Comparison of ENCODE assay signal across 15 cellular contexts in the genomic region with DNA sequence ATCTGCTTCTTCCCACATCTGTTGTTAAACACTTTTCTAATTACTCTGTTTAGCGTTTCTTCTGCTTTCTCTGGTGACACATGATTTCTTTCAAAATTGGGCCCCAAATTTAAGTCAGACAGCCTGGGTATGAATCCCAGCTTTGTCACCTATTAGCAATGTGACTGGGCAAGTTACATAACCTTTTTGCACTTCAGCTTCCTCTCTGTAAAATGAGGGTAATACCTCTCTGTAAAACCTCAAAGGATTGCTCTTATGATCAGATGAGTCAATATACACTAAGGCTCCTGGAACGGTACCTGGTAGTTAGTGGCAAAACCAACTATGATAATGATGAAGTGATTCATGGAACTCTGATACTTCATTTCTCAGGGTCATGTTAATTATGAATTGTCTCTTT. TPM values are rescaled to one million over a fixed set of nuclear protein-coding genes. Genes with fewer than 3 reads are reported as not detected.
DNase-seq lines count a peak whose midpoint lies in the region; ATAC-seq and TF ChIP-seq lines count a peak whose summit lies in the region.
"Had no signal": no experiment of that assay in that cellular context is flagged by ENCODE, and none has a peak within 500 bp of the region (broad histone marks: within the 10 kb centered on the region; RNA-seq: fewer than 3 reads in every experiment).

No MANE protein-coding gene starts in this region.

- H3K9me3 ChIP-seq in smooth muscle cell (replicated peaks; ENCODE audit: low read depth) (no peaks in the 10 kb centered on the region), HAP-1 (no peaks in the 10 kb centered on the region)
- H3K9me3 ChIP-seq: lower lobe of right lung, neutrophil had no signal

- H3K79me2 ChIP-seq in smooth muscle cell (ENCODE audit: low read depth), result no peaks in the 10 kb centered on the region
- H3K79me2 ChIP-seq: hepatocyte had no signal

- H3K27ac ChIP-seq in smooth muscle cell (ENCODE audit: low read depth), result peak overlapping the region; percentile 95
- H3K27ac ChIP-seq: hepatocyte, lower lobe of right lung, neutrophil had no signal

- no peaks in the 10 kb centered on the region for H4K20me1 ChIP-seq in smooth muscle cell (ENCODE audit: low read depth)

- H3K4me1 Mint-ChIP-seq in activated T-cell treated with anti-CD3 and anti-CD28 coated beads, Interleukin-2, amount 50 U/mL, for 4 hours (ENCODE audit: low read depth), result peaks cover 5% of the 10 kb centered on the region

- in situ Hi-C loops in HAP-1 (cut with MboI; ENCODE audit: low sequenced_read_pairs), result no loop called here

- H3K4me3 ChIP-seq in choroid plexus epithelial cell (ENCODE audit: low read depth, low read length) (no peak overlapping the region), smooth muscle cell (no peak overlapping the region), HAP-1 (no peak overlapping the region)
- H3K4me3 ChIP-seq: hepatocyte, K562, lower lobe of right lung had no signal

- H3F3A ChIP-seq in smooth muscle cell (ENCODE audit: low read depth), result peaks cover 5% of the 10 kb centered on the region

- no peaks in the 10 kb centered on the region for H3K36me3 ChIP-seq in smooth muscle cell (ENCODE audit: low read depth)
- H3K36me3 ChIP-seq in HAP-1 (replicated peaks), result peaks cover 57% of the 10 kb centered on the region
- H3K36me3 ChIP-seq: lower lobe of right lung had no signal

- H3K4me2 ChIP-seq in smooth muscle cell, result peak overlapping the region; percentile 46
- H3K4me2 ChIP-seq: hepatocyte had no signal

- no peak overlapping the region for H2AFZ ChIP-seq in smooth muscle cell (ENCODE audit: low read depth)
- H2AFZ ChIP-seq: hepatocyte had no signal

- H3K4me1 ChIP-seq in smooth muscle cell (ENCODE audit: low read depth) (no peaks in the 10 kb centered on the region), HAP-1 (no peaks in the 10 kb centered on the region)
- H3K4me1 ChIP-seq: lower lobe of right lung had no signal

- peak overlapping the region; percentile 87 for H3K9ac ChIP-seq in smooth muscle cell (ENCODE audit: low read depth)

- H3K27me3 ChIP-seq in smooth muscle cell (ENCODE audit: low read depth) (no peaks in the 10 kb centered on the region), HAP-1 (ENCODE audit: low read depth) (no peaks in the 10 kb centered on the region)
- H3K27me3 ChIP-seq: hepatocyte, neutrophil had no signal

- H3K27me3 Mint-ChIP-seq in activated T-cell treated with anti-CD3 and anti-CD28 coated beads, Interleukin-2, amount 50 U/mL, for 4 hours (ENCODE audit: low read depth), result no peaks in the 10 kb centered on the region
- H3K27me3 Mint-ChIP-seq: activated CD4-positive, alpha-beta memory T cell treated with anti-CD3 and anti-CD28 coated beads, Interleukin-2, amount 10 ng/mL, durations not matched to agents 7 days and 5 days had no signal

- WGBS in smooth muscle cell (ENCODE audit: low lambda C conversion rate), result 31% methylated on average over 2 of the region's 2 CpGs

- peaks cover 2% of the 10 kb centered on the region for H3K36me3 Mint-ChIP-seq in activated T-cell treated with anti-CD3 and anti-CD28 coated beads, Interleukin-2, amount 50 U/mL, for 4 hours (ENCODE audit: insufficient read depth)

- TF ChIP-seq CTCF in choroid plexus epithelial cell (conservative IDR thresholded peaks at IDR 0.05; ENCODE audit: low read depth, low read length), result no peak
- TF ChIP-seq CTCF in smooth muscle cell (IDR thresholded peaks at IDR 0.05; ENCODE audit: borderline replicate concordance, insufficient read depth, poor library complexity, severe bottlenecking), result no peak

- H3K4me3 Mint-ChIP-seq in activated T-cell treated with anti-CD3 and anti-CD28 coated beads, Interleukin-2, amount 50 U/mL, for 4 hours, result no peak overlapping the region
- H3K4me3 Mint-ChIP-seq: activated CD4-positive, alpha-beta memory T cell treated with anti-CD3 and anti-CD28 coated beads, Interleukin-2, amount 10 ng/mL, durations not matched to agents 7 days and 5 days had no signal

- DNase-seq in activated T-cell treated with anti-CD3 and anti-CD28 coated beads, Interleukin-2, amount 50 U/mL, for 4 hours, result no peak
- DNase-seq in activated T-cell treated with anti-CD3 and anti-CD28 coated beads for 4 hours (no peak), NOMO-1 (lab: John Stamatoyannopoulos, UW; ENCODE audit: unreplicated experiment in 2 of 2) (peak; percentile 72 to 86), choroid plexus epithelial cell (ENCODE audit: low read depth) (peak; percentile 25), smooth muscle cell (lab: John Stamatoyannopoulos, UW; ENCODE audit: unreplicated experiment) (no peak), HAP-1 (ENCODE audit: low spot score in 2 of 2) (no peak)
- DNase-seq in central memory CD4-positive, alpha-beta T cell, result no peak
- DNase-seq: activated CD4-positive, alpha-beta memory T cell treated with anti-CD3 and anti-CD28 coated beads, Interleukin-2, amount 10 ng/mL, durations not matched to agents 7 days and 5 days; DMS79 treated with DMSO at 0.1 percent for 48 hours; lower lobe of right lung; T-helper 2 cell had no signal

- ATAC-seq in activated T-cell treated with anti-CD3 and anti-CD28 coated beads, Interleukin-2, amount 50 U/mL, for 4 hours, result peak; percentile 45 to 61
- no peak for ATAC-seq in HG02885 (IDR thresholded peaks at IDR 0.05; ENCODE audit: poor library complexity, unreplicated experiment)
- ATAC-seq: K562 had no signal

- H3K9me3 Mint-ChIP-seq in activated T-cell treated with anti-CD3 and anti-CD28 coated beads, Interleukin-2, amount 50 U/mL, for 4 hours, result peaks cover 2% of the 10 kb centered on the region

RNA-seq across cellular contexts. Expression of a gene that starts 33.0 kb away (rescaled TPM):
- total RNA-seq in activated T-cell treated with anti-CD3 and anti-CD28 coated beads, Interleukin-2, amount 50 U/mL, for 4 hours, result 1 to 10 TPM; 1.6 to 2.0 (median 1.6) TPM
- total RNA-seq in smooth muscle cell, result 13.6 and 16.0 TPM in 2 replicates
- polyA plus RNA-seq in smooth muscle cell, result 5.1 and 8.3 TPM in 2 replicates

Comparison
In these comparisons a context has a peak if more than half of its experiments do, and no peak if none do; other contexts are left out.
1. DNase-seq: peak in NOMO-1 (2 of 2) and choroid plexus epithelial cell (single experiment); none in activated T-cell treated with anti-CD3 and anti-CD28 coated beads, Interleukin-2, amount 50 U/mL, for 4 hours (single experiment), activated T-cell treated with anti-CD3 and anti-CD28 coated beads for 4 hours (single experiment), smooth muscle cell (single experiment), central memory CD4-positive, alpha-beta T cell (single experiment) and HAP-1 (0 of 2).